11 cellular contexts compared by ENCODE assay signal in the genomic region with DNA sequence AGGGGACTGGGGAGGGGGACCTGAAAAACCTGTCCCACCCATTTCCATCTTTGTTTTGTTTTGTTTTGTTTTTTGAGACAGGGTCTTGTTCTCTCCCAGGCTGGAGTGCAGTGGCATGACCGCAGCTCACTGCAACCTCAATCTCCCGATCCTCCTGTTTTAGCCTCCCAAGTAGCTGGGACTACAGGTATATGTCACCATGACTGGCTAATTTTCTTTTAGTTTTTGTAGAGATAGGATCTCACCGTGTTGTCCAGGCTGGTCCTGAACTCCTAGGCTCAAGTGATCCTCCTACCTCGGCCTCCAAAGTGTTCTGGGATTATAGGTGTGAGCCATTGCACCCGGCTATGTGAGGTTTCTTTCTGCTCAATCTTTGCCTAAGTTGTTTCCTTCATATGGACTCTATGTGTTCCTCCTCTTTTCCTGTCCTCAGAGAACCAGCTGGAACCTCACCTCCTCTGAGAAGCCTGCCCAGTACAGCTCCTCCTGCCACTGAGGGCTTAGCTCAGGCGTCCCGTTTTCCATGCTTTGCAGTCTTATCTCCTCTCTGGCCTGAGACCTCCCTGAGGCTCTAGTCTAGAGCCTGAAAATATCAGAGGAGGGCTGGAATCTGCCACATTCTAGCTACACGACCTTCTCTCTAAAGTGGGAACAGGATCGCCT.
DNase-seq lines count a peak whose midpoint lies in the region; ATAC-seq and TF ChIP-seq lines count a peak whose summit lies in the region.
"Had no signal": no experiment of that assay in that cellular context is flagged by ENCODE, and none has a peak within 500 bp of the region (broad histone marks: within the 10 kb centered on the region; RNA-seq: fewer than 3 reads in every experiment).

No MANE protein-coding gene starts in this region.

- H3K27ac Mint-ChIP-seq in activated naive CD4-positive, alpha-beta T cell treated with anti-CD3 and anti-CD28 coated beads, Interleukin-2, amount 10 ng/mL, durations not matched to agents 7 days and 5 days = peak overlapping the region; percentile 89
- peak overlapping the region; percentile 92 for H3K27ac Mint-ChIP-seq in T-helper 17 cell
- H3K27ac Mint-ChIP-seq in stimulated activated memory B cell treated with anti-CD40 and anti-IgM and Interleukin-4, amounts not matched to agents 10 μg/mL and 1 μg/mL and 100 μg/mL, for 72 hours = peak overlapping the region; percentile 84
- no peak overlapping the region for H3K27ac Mint-ChIP-seq in GM23338

- no peaks in the 10 kb centered on the region for H3K9me3 ChIP-seq in T-helper 17 cell (ENCODE audit: control insufficient read depth, low read length, poor library complexity, severe bottlenecking)
- H3K9me3 ChIP-seq in esophagus squamous epithelium = no peaks in the 10 kb centered on the region

- H3K36me3 ChIP-seq in esophagus squamous epithelium = no peaks in the 10 kb centered on the region
- no peaks in the 10 kb centered on the region for H3K36me3 ChIP-seq in GM23338 (ENCODE audit: insufficient read depth)

- peak overlapping the region in 3 of 4 donors; percentile 24 to 51 (median 27) for H3K27ac ChIP-seq in esophagus squamous epithelium
- H3K27ac ChIP-seq in GM23338 (ENCODE audit: low read depth) = no peak overlapping the region

- H3K27me3 Mint-ChIP-seq in activated naive CD4-positive, alpha-beta T cell treated with anti-CD3 and anti-CD28 coated beads, Interleukin-2, amount 10 ng/mL, durations not matched to agents 7 days and 5 days = peaks cover 3% of the 10 kb centered on the region
- no peaks in the 10 kb centered on the region for H3K27me3 Mint-ChIP-seq in T-helper 17 cell
- no peaks in the 10 kb centered on the region for H3K27me3 Mint-ChIP-seq in stimulated activated memory B cell treated with anti-CD40 and anti-IgM and Interleukin-4, amounts not matched to agents 10 μg/mL and 1 μg/mL and 100 μg/mL, for 72 hours
- peaks cover 22% of the 10 kb centered on the region for H3K27me3 Mint-ChIP-seq in GM23338 (ENCODE audit: insufficient read depth, low read depth, poor library complexity)

- no peak overlapping the region for H2AFZ ChIP-seq in GM23338

- no peak overlapping the region for H3K4me3 Mint-ChIP-seq in activated naive CD4-positive, alpha-beta T cell treated with anti-CD3 and anti-CD28 coated beads, Interleukin-2, amount 10 ng/mL, durations not matched to agents 7 days and 5 days
- peak overlapping the region; percentile 80 for H3K4me3 Mint-ChIP-seq in T-helper 17 cell
- peak overlapping the region; percentile 69 for H3K4me3 Mint-ChIP-seq in stimulated activated memory B cell treated with anti-CD40 and anti-IgM and Interleukin-4, amounts not matched to agents 10 μg/mL and 1 μg/mL and 100 μg/mL, for 72 hours
- H3K4me3 Mint-ChIP-seq in GM23338 = no peak overlapping the region

- no peak for DNase-seq in activated naive CD4-positive, alpha-beta T cell treated with anti-CD3 and anti-CD28 coated beads, Interleukin-2, amount 10 ng/mL, durations not matched to agents 7 days and 5 days
- no peak for DNase-seq in activated naive CD4-positive, alpha-beta T cell treated with Interleukin-2 at 50 U/mL for 16 hours
- DNase-seq in T-helper 17 cell = no peak
- no peak for DNase-seq in esophagus squamous epithelium (lab: John Stamatoyannopoulos, UW)
- DNase-seq in GM23338 (ENCODE audit: low spot score) = no peak
- DNase-seq: cerebellar nuclear complex, Kasumi-1, T-helper 9 cell had no signal

- CTCF ChIA-PET in activated naive CD4-positive, alpha-beta T cell treated with anti-CD3 and anti-CD28 coated beads, Interleukin-2, amount 10 ng/mL, durations not matched to agents 7 days and 5 days (lab: Charles Lee) = interaction anchor here (0.6 to 1.0 kb wide), 2 partner anchors 67 to 1997 kb away, joined by 3 read pairs; no protein-coding TSS in a partner anchor

- no peaks in the 10 kb centered on the region for H3F3A ChIP-seq in GM23338 (replicated peaks; ENCODE audit: low read depth)

- H3K79me2 ChIP-seq in GM23338 (replicated peaks; ENCODE audit: insufficient read depth) = no peaks in the 10 kb centered on the region

- H3K4me3 ChIP-seq in esophagus squamous epithelium = no peak overlapping the region
- H3K4me3 ChIP-seq in GM23338 = no peak overlapping the region

- H3K4me1 Mint-ChIP-seq in activated naive CD4-positive, alpha-beta T cell treated with anti-CD3 and anti-CD28 coated beads, Interleukin-2, amount 10 ng/mL, durations not matched to agents 7 days and 5 days = peaks cover 36% of the 10 kb centered on the region
- H3K4me1 Mint-ChIP-seq in T-helper 17 cell (peaks cover 19% of the 10 kb centered on the region), GM23338 (peaks cover 5% of the 10 kb centered on the region; the same call in 1 of the 3 replicates)
- H3K4me1 Mint-ChIP-seq in stimulated activated memory B cell treated with anti-CD40 and anti-IgM and Interleukin-4, amounts not matched to agents 10 μg/mL and 1 μg/mL and 100 μg/mL, for 72 hours = peaks cover 36% of the 10 kb centered on the region

- intact Hi-C loops in esophagus squamous epithelium (cut with DNase I) = no loop called here

- H3K4me1 ChIP-seq in esophagus squamous epithelium (peaks cover 13 to 91% (median 45%) of the 10 kb centered on the region in 3 donors), GM23338 (ENCODE audit: insufficient read depth) (no peaks in the 10 kb centered on the region)

- peaks cover 1% of the 10 kb centered on the region for H3K9me3 Mint-ChIP-seq in activated naive CD4-positive, alpha-beta T cell treated with anti-CD3 and anti-CD28 coated beads, Interleukin-2, amount 10 ng/mL, durations not matched to agents 7 days and 5 days
- H3K9me3 Mint-ChIP-seq in stimulated activated memory B cell treated with anti-CD40 and anti-IgM and Interleukin-4, amounts not matched to agents 10 μg/mL and 1 μg/mL and 100 μg/mL, for 72 hours = no peaks in the 10 kb centered on the region
- peaks cover 3% of the 10 kb centered on the region; the same call in 1 of the 3 replicates for H3K9me3 Mint-ChIP-seq in GM23338

- TF ChIP-seq POLR2A in esophagus squamous epithelium (IDR thresholded peaks at IDR 0.05) = no peak

- H4K20me1 ChIP-seq in GM23338 (replicated peaks; ENCODE audit: insufficient read depth) = no peaks in the 10 kb centered on the region

- H3K27me3 ChIP-seq in esophagus squamous epithelium (no peaks in the 10 kb centered on the region), GM23338 (ENCODE audit: insufficient read depth) (no peaks in the 10 kb centered on the region)

- ATAC-seq in T-helper 17 cell (peak; percentile 5), GM23338 (no peak), GM21529 (IDR thresholded peaks at IDR 0.05; ENCODE audit: unreplicated experiment) (no peak), HG03159 (IDR thresholded peaks at IDR 0.05; ENCODE audit: unreplicated experiment) (no peak)
- ATAC-seq in stimulated activated memory B cell treated with anti-CD40 and anti-IgM and Interleukin-4, amounts not matched to agents 10 μg/mL and 1 μg/mL and 100 μg/mL, for 72 hours = no peak

- H3K9me2 ChIP-seq in GM23338 (ENCODE audit: insufficient read depth) = no peaks in the 10 kb centered on the region; the same call in 1 of the 2 replicates

- 84 to 95% methylated on average over 8 to 9 of the region's 9 CpGs for WGBS in esophagus squamous epithelium, 2 donors

- TF ChIP-seq CTCF in esophagus squamous epithelium (IDR thresholded peaks at IDR 0.05) = no peak
- TF ChIP-seq CTCF in GM23338 (conservative IDR thresholded peaks at IDR 0.05; ENCODE audit: low read depth in 2 of 2) = no peak

- H3K36me3 Mint-ChIP-seq in activated naive CD4-positive, alpha-beta T cell treated with anti-CD3 and anti-CD28 coated beads, Interleukin-2, amount 10 ng/mL, durations not matched to agents 7 days and 5 days = peaks cover 9% of the 10 kb centered on the region
- peaks cover 2% of the 10 kb centered on the region for H3K36me3 Mint-ChIP-seq in T-helper 17 cell (ENCODE audit: low read depth)
- no peaks in the 10 kb centered on the region for H3K36me3 Mint-ChIP-seq in stimulated activated memory B cell treated with anti-CD40 and anti-IgM and Interleukin-4, amounts not matched to agents 10 μg/mL and 1 μg/mL and 100 μg/mL, for 72 hours
- no peaks in the 10 kb centered on the region for H3K36me3 Mint-ChIP-seq in GM23338 (ENCODE audit: low read depth)

- H3K4me2 ChIP-seq in GM23338 = no peak overlapping the region

TF ChIP-seq in GM23338, 12 proteins besides CTCF, POLR2A, EP300 and RAD21:
- TF ChIP-seq EZH2 (IDR thresholded peaks at IDR 0.05; ENCODE audit: low read depth, unreplicated experiment) (no peak), JUNB (IDR thresholded peaks at IDR 0.05; ENCODE audit: unreplicated experiment) (no peak)

Comparison
In these comparisons a context has a peak if more than half of its experiments do, and no peak if none do; other contexts are left out.
1. H3K4me3 Mint-ChIP-seq: peak in T-helper 17 cell (single experiment) and stimulated activated memory B cell treated with anti-CD40 and anti-IgM and Interleukin-4, amounts not matched to agents 10 μg/mL and 1 μg/mL and 100 μg/mL, for 72 hours (single experiment); none in activated naive CD4-positive, alpha-beta T cell treated with anti-CD3 and anti-CD28 coated beads, Interleukin-2, amount 10 ng/mL, durations not matched to agents 7 days and 5 days (single experiment) and GM23338 (single experiment).